Comparison of ENCODE assay signal across 9 cellular contexts in genomic region chr9:119961774-119962408, GRCh38.
DNase-seq lines count a peak whose midpoint lies in the region; ATAC-seq, FAIRE-seq and TF ChIP-seq lines count a peak whose summit lies in the region.
"Had no signal": no experiment of that assay in that cellular context is flagged by ENCODE, and none has a peak within 500 bp of the region (broad histone marks: within the 10 kb centered on the region; RNA-seq: fewer than 3 reads in every experiment).

No MANE protein-coding gene starts in this region.

- ATAC-seq in A549 (peak; percentile 81 to 92), heart left ventricle (peak in 1 of 4 donors; percentile 42), T-helper 17 cell (no peak), GM19463 (IDR thresholded peaks at IDR 0.05; ENCODE audit: unreplicated experiment) (no peak)

- POLR2A ChIA-PET in A549 (lab: Yijun Ruan, JAX): no interaction called here

- no peak overlapping the region for H3K4me3 ChIP-seq in A549
- no peak overlapping the region for H3K4me3 ChIP-seq in heart left ventricle
- no peak overlapping the region for H3K4me3 ChIP-seq in thyroid gland (replicated peaks in 1 of 3)

- H3K36me3 ChIP-seq in heart left ventricle (no peaks in the 10 kb centered on the region), thyroid gland (no peaks in the 10 kb centered on the region)

- TF ChIP-seq POLR2A in A549 (IDR thresholded peaks at IDR 0.05; ENCODE audit: low read length) (no peak), heart left ventricle (IDR thresholded peaks at IDR 0.05) (no peak), thyroid gland (IDR thresholded peaks at IDR 0.05) (no peak)

- peak; percentile 56 to 68 for DNase-seq in A549 (ENCODE audit: low read depth in 1 of 2, low spot score in 1 of 2)
- DNase-seq in GM19239 (ENCODE audit: insufficient read length, low spot score): peak; percentile 6
- peak; percentile 39 for DNase-seq in SW480 (ENCODE audit: low spot score)
- DNase-seq in heart left ventricle: no peak
- DNase-seq in thyroid gland: peak; percentile 42 to 56
- DNase-seq in T-helper 2 cell treated with Interferon-gamma antibody and Interleukin-4, amounts not matched to agents 5 μg/mL and 100 μg/mL, for 36 hours (ENCODE audit: low spot score): no peak
- DNase-seq in T-helper 17 cell: no peak

- no peaks in the 10 kb centered on the region for H3K27me3 Mint-ChIP-seq in T-helper 2 cell treated with Interferon-gamma antibody and Interleukin-4, amounts not matched to agents 5 μg/mL and 100 μg/mL, for 36 hours (ENCODE audit: low read depth)
- peaks cover 46% of the 10 kb centered on the region for H3K27me3 Mint-ChIP-seq in T-helper 17 cell

- WGBS in A549 (ENCODE audit: missing lambda C conversion rate): 10% methylated on average over 17 of the region's 19 CpGs
- WGBS in heart left ventricle, 4 donors: 28 to 35% (median 31%) methylated on average over 19 of the region's 19 CpGs
- WGBS in thyroid gland, 2 donors: 43 to 51% methylated on average over 19 of the region's 19 CpGs

- H3K27me3 ChIP-seq in heart left ventricle (peaks cover 0 to 4% (median 0%) of the 10 kb centered on the region in 9 donors), thyroid gland (no peaks in the 10 kb centered on the region)

- CTCF ChIA-PET in A549 (lab: Yijun Ruan, JAX): no interaction called here

- peak overlapping the region; percentile 22; the same call in 2 of the 3 replicates for H3K4me2 ChIP-seq in A549

- no peak for TF ChIP-seq EP300 in A549 (IDR thresholded peaks at IDR 0.05)

- no peak overlapping the region for H3K27ac ChIP-seq in A549
- no peak overlapping the region for H3K27ac ChIP-seq in heart left ventricle
- no peak overlapping the region for H3K27ac ChIP-seq in thyroid gland

- intact Hi-C loops in heart left ventricle (cut with DNase I): loop anchor here in 5 of 10 donors (5.0 to 10.0 kb wide), 3 partner anchors 383 to 515 kb away; no protein-coding TSS in a partner anchor
- intact Hi-C loops in thyroid gland (cut with DNase I): no loop called here

- H3K4me1 Mint-ChIP-seq in T-helper 2 cell treated with Interferon-gamma antibody and Interleukin-4, amounts not matched to agents 5 μg/mL and 100 μg/mL, for 36 hours (ENCODE audit: low read depth): no peaks in the 10 kb centered on the region
- no peaks in the 10 kb centered on the region for H3K4me1 Mint-ChIP-seq in T-helper 17 cell

- peaks cover 12% of the 10 kb centered on the region for H3K4me1 ChIP-seq in A549
- peaks cover 0 to 11% (median 3%) of the 10 kb centered on the region in 12 donors for H3K4me1 ChIP-seq in heart left ventricle
- peaks cover 9 to 10% of the 10 kb centered on the region in 2 donors for H3K4me1 ChIP-seq in thyroid gland

- H3K36me3 Mint-ChIP-seq in T-helper 2 cell treated with Interferon-gamma antibody and Interleukin-4, amounts not matched to agents 5 μg/mL and 100 μg/mL, for 36 hours (ENCODE audit: low read depth): no peaks in the 10 kb centered on the region
- no peaks in the 10 kb centered on the region for H3K36me3 Mint-ChIP-seq in T-helper 17 cell (ENCODE audit: low read depth)
- H3K36me3 Mint-ChIP-seq: activated naive CD8-positive, alpha-beta T cell had no signal

- no peak overlapping the region for H3K27ac Mint-ChIP-seq in T-helper 2 cell treated with Interferon-gamma antibody and Interleukin-4, amounts not matched to agents 5 μg/mL and 100 μg/mL, for 36 hours
- H3K27ac Mint-ChIP-seq in T-helper 17 cell: no peak overlapping the region
- H3K27ac Mint-ChIP-seq: activated naive CD8-positive, alpha-beta T cell had no signal

- no peak overlapping the region for H3K4me3 Mint-ChIP-seq in T-helper 2 cell treated with Interferon-gamma antibody and Interleukin-4, amounts not matched to agents 5 μg/mL and 100 μg/mL, for 36 hours
- H3K4me3 Mint-ChIP-seq in T-helper 17 cell: no peak overlapping the region
- H3K4me3 Mint-ChIP-seq: activated naive CD8-positive, alpha-beta T cell had no signal

- TF ChIP-seq RAD21 in A549 (conservative IDR thresholded peaks at IDR 0.05 in 1 of 2, IDR thresholded peaks at IDR 0.05 in 1 of 2): peak; percentile 38 to 44; a peak in 3 of 5 replicates

- no peaks in the 10 kb centered on the region for H3K9me3 ChIP-seq in A549
- no peaks in the 10 kb centered on the region for H3K9me3 ChIP-seq in heart left ventricle
- no peaks in the 10 kb centered on the region for H3K9me3 ChIP-seq in thyroid gland
- no peaks in the 10 kb centered on the region for H3K9me3 ChIP-seq in T-helper 17 cell (ENCODE audit: control insufficient read depth, low read length, poor library complexity, severe bottlenecking)

- FAIRE-seq in A549 (lab: Jason Lieb, UNC) (no peak), GM19239 (lab: Jason Lieb, UNC) (no peak)

- peak; percentile 75 for TF ChIP-seq CTCF in A549 (IDR thresholded peaks at IDR 0.05)
- TF ChIP-seq CTCF in heart left ventricle (IDR thresholded peaks at IDR 0.05): peak; percentile 21 to 65 (median 49)
- TF ChIP-seq CTCF in thyroid gland (IDR thresholded peaks at IDR 0.05): peak in 5 of 6 experiments; percentile 17 to 80 (median 42)

- H3K9me3 Mint-ChIP-seq in T-helper 2 cell treated with Interferon-gamma antibody and Interleukin-4, amounts not matched to agents 5 μg/mL and 100 μg/mL, for 36 hours: no peaks in the 10 kb centered on the region

TF ChIP-seq in A549, 52 proteins besides CTCF, POLR2A, EP300 and RAD21:
- TF ChIP-seq SMC3 (IDR thresholded peaks at IDR 0.05): peak; percentile 47
- no peak for TF ChIP-seq NR3C1 (IDR thresholded peaks at IDR 0.05)

Comparison
In these comparisons a context has a peak if more than half of its experiments do, and no peak if none do; other contexts are left out.
1. ATAC-seq: peak in A549 (2 of 2); none in T-helper 17 cell (single experiment) and GM19463 (single experiment).
2. DNase-seq: peak in A549 (2 of 2), GM19239 (single experiment), SW480 (single experiment) and thyroid gland (2 of 2); none in heart left ventricle (0 of 5), T-helper 2 cell treated with Interferon-gamma antibody and Interleukin-4, amounts not matched to agents 5 μg/mL and 100 μg/mL, for 36 hours (single experiment) and T-helper 17 cell (0 of 3).
3. Peak in every context shown above with its lines, with median percentiles within 50 percentile points of each other: CTCF ChIP-seq.